22 cellular contexts compared by ENCODE assay signal in genomic region chr5:82221020-82221419, GRCh38.
"Had no signal": no experiment of that assay in that cellular context is flagged by ENCODE, and none has a peak within 500 bp of the region (broad histone marks: within the 10 kb centered on the region; RNA-seq: fewer than 3 reads in every experiment).

No MANE protein-coding gene starts in this region.

- H3K27me3 ChIP-seq: esophagus muscularis mucosa, hepatocyte, ovary, right atrium auricular region, stomach, transverse colon had no signal

- H2AFZ ChIP-seq: hepatocyte had no signal

- H3K79me2 ChIP-seq: hepatocyte had no signal

- H3K4me1 ChIP-seq: stomach had no signal

- H3K9me3 ChIP-seq: esophagus muscularis mucosa, mucosa of descending colon, ovary, right atrium auricular region, stomach, thoracic aorta, transverse colon had no signal

- H3K27me3 Mint-ChIP-seq: naive thymus-derived CD8-positive, alpha-beta T cell had no signal

- H3K4me2 ChIP-seq: hepatocyte had no signal

- H3K27ac ChIP-seq: epithelial cell of prostate, esophagus muscularis mucosa, hepatocyte, ovary, right atrium auricular region, stomach, thoracic aorta, transverse colon had no signal

- DNase-seq: cortex of kidney; effector memory CD4-positive, alpha-beta T cell; foreskin melanocyte; head of caudate nucleus; kidney glomerular epithelial cell; mammary epithelial cell; mucosa of descending colon; naive thymus-derived CD8-positive, alpha-beta T cell; ovary; small intestine; stimulated activated CD4-positive, alpha-beta T cell treated with anti-CD3 and anti-CD28 coated beads, Interleukin-12 subunit alpha, Interleukin-12 subunit beta, amount 100 ng/mL, for 4 hours; stimulated activated naive CD4-positive, alpha-beta T cell; stomach; substantia nigra; transverse colon had no signal

- H3K36me3 ChIP-seq: esophagus muscularis mucosa, ovary, right atrium auricular region, stomach, thoracic aorta, transverse colon had no signal

- FAIRE-seq: islet of Langerhans, small intestine had no signal

- H3K4me3 ChIP-seq: esophagus muscularis mucosa, hepatocyte, mucosa of descending colon, ovary, right atrium auricular region, stomach, thoracic aorta, transverse colon had no signal

- ATAC-seq: left lobe of liver; mucosa of descending colon; naive thymus-derived CD8-positive, alpha-beta T cell had no signal

- H3K9me3 Mint-ChIP-seq: naive thymus-derived CD8-positive, alpha-beta T cell had no signal

- H3K4me3 Mint-ChIP-seq: naive thymus-derived CD8-positive, alpha-beta T cell had no signal
